Comparison of ENCODE assay signal across 11 cellular contexts in genomic region chr10:128095023-128095752, GRCh38. TPM values are rescaled to one million over a fixed set of nuclear protein-coding genes. Genes with fewer than 3 reads are reported as not detected.
DNase-seq lines count a peak whose midpoint lies in the region; ATAC-seq, FAIRE-seq and TF ChIP-seq lines count a peak whose summit lies in the region.
"Had no signal": no experiment of that assay in that cellular context is flagged by ENCODE, and none has a peak within 500 bp of the region (broad histone marks: within the 10 kb centered on the region; RNA-seq: fewer than 3 reads in every experiment).

No MANE protein-coding gene starts in this region.

- H3K23ac ChIP-seq in H9 (ENCODE audit: insufficient read length, low read depth, low read length): no peak overlapping the region

- H2BK12ac ChIP-seq in H9 (ENCODE audit: insufficient read length, low read depth, low read length): no peak overlapping the region

- H4K20me1 ChIP-seq in H9 (ENCODE audit: control insufficient read depth, insufficient read depth, insufficient read length): no peaks in the 10 kb centered on the region

- no peaks in the 10 kb centered on the region for H3K79me2 ChIP-seq in H9 (ENCODE audit: insufficient read depth, low read length)

- no peak overlapping the region for H3K18ac ChIP-seq in H9 (ENCODE audit: insufficient read length, low read depth, low read length)

- no peaks in the 10 kb centered on the region for H3K23me2 ChIP-seq in H9 (ENCODE audit: insufficient read length, low read depth, low read length, poor library complexity, severe bottlenecking)

- no peaks in the 10 kb centered on the region for H3K27me3 ChIP-seq in CD4-positive, alpha-beta memory T cell (ENCODE audit: insufficient read depth, low read length)
- no peaks in the 10 kb centered on the region for H3K27me3 ChIP-seq in Panc1 (ENCODE audit: control insufficient read depth, insufficient read depth, low read length)
- no peaks in the 10 kb centered on the region for H3K27me3 ChIP-seq in H9 (ENCODE audit: insufficient read depth, low read length)

- H2BK5ac ChIP-seq in H9 (ENCODE audit: insufficient read length, low read length): no peak overlapping the region

- H3T11ph ChIP-seq in H9 (ENCODE audit: low read length): no peak overlapping the region

- no CpG with 5 or more reads among the region's 11 CpGs for WGBS in H9 (ENCODE audit: extremely low coverage, insufficient read length, low lambda C conversion rate)

- in situ Hi-C loops in Panc1 (cut with HindIII; ENCODE audit: low pct_unique_long_range_greater_than_20kb, low sequenced_read_pairs): no loop called here

- H3K27ac Mint-ChIP-seq in CD4-positive, alpha-beta memory T cell: peak overlapping the region; percentile 32 to 88 (median 69)
- no peak overlapping the region for H3K27ac Mint-ChIP-seq in H9
- H3K27ac Mint-ChIP-seq: activated naive CD8-positive, alpha-beta T cell; stimulated activated naive B cell treated with anti-CD40 and anti-IgM and Interleukin-4, amounts not matched to agents 10 μg/mL and 1 μg/mL and 100 μg/mL, for 72 hours had no signal

- TF ChIP-seq CTCF in Panc1 (IDR thresholded peaks at IDR 0.05) (no peak), H9 (conservative IDR thresholded peaks at IDR 0.05) (no peak)

- POLR2A ChIA-PET in CD4-positive, alpha-beta memory T cell (lab: Charles Lee; ENCODE audit: partially characterized antibody): interaction anchor here (1.2 to 1.8 kb wide), 7 partner anchors 8 to 86 kb away, joined by 3 to 10 read pairs (median 6); partner anchors contain the start of gene MKI67
- POLR2A ChIA-PET in Panc1 (lab: Charles Lee): no interaction called here

- intact Hi-C loops in CD4-positive, alpha-beta memory T cell (cut with micrococcal nuclease): no loop called here
- intact Hi-C loops in Panc1 (cut with micrococcal nuclease; ENCODE audit: unreplicated experiment): no loop called here

- H4K8ac ChIP-seq in H9 (replicated peaks; ENCODE audit: insufficient read length, low read depth, low read length): no peak overlapping the region

- peaks cover 13 to 33% (median 18%) of the 10 kb centered on the region in 4 donors for H3K4me1 Mint-ChIP-seq in CD4-positive, alpha-beta memory T cell
- peaks cover 9 to 15% of the 10 kb centered on the region in 2 experiments for H3K4me1 Mint-ChIP-seq in H9

- CTCF ChIA-PET in CD4-positive, alpha-beta memory T cell (lab: Charles Lee; ENCODE audit: partially characterized antibody): interaction anchor here (0.7 to 2.4 kb wide), 7 partner anchors 9 to 117 kb away, joined by 3 to 8 read pairs (median 3); no protein-coding TSS in a partner anchor
- CTCF ChIA-PET in Panc1 (lab: Charles Lee): no interaction called here

- H3K4me3 Mint-ChIP-seq in CD4-positive, alpha-beta memory T cell: peak overlapping the region; percentile 49 to 74 (median 71)
- H3K4me3 Mint-ChIP-seq in H9: no peak overlapping the region
- H3K4me3 Mint-ChIP-seq: activated naive CD8-positive, alpha-beta T cell; stimulated activated naive B cell treated with anti-CD40 and anti-IgM and Interleukin-4, amounts not matched to agents 10 μg/mL and 1 μg/mL and 100 μg/mL, for 72 hours had no signal

- no peak overlapping the region for H3K9ac ChIP-seq in H9 (ENCODE audit: extremely low read depth, insufficient read length, low read length)

- H4K91ac ChIP-seq in H9 (ENCODE audit: insufficient read length, low read depth, low read length): no peak overlapping the region

- no peaks in the 10 kb centered on the region for H3K9me3 Mint-ChIP-seq in CD4-positive, alpha-beta memory T cell
- no peaks in the 10 kb centered on the region for H3K9me3 Mint-ChIP-seq in H9
- H3K9me3 Mint-ChIP-seq: stimulated activated naive B cell treated with anti-CD40 and anti-IgM and Interleukin-4, amounts not matched to agents 10 μg/mL and 1 μg/mL and 100 μg/mL, for 72 hours had no signal

- peak; percentile 26 to 71 (median 60) for DNase-seq in CD4-positive, alpha-beta memory T cell
- DNase-seq in Panc1 (ENCODE audit: low read depth, low spot score) (no peak), dermis blood vessel endothelial cell (peak; percentile 44), H9 (no peak), NOMO-1 treated with DMSO at 0.1 percent for 48 hours (lab: John Stamatoyannopoulos, UW; ENCODE audit: unreplicated experiment) (no peak), foreskin melanocyte (no peak), GM12891 (ENCODE audit: insufficient read length, low spot score) (no peak)
- DNase-seq: EL; stimulated activated naive B cell treated with anti-CD40 and anti-IgM and Interleukin-4, amounts not matched to agents 10 μg/mL and 1 μg/mL and 100 μg/mL, for 72 hours had no signal

- H3K27ac ChIP-seq in CD4-positive, alpha-beta memory T cell (ENCODE audit: low read depth, low read length): peak overlapping the region; percentile 40
- H3K27ac ChIP-seq in Panc1 (ENCODE audit: low read length) (no peak overlapping the region), H9 (ENCODE audit: insufficient read length, low read depth, low read length) (no peak overlapping the region)

- peak; percentile 75 for ATAC-seq in GM21526 (IDR thresholded peaks at IDR 0.05; ENCODE audit: low FRiP score, unreplicated experiment)
- peak; percentile 62 for ATAC-seq in Panc1

- no peak for TF ChIP-seq POLR2A in GM12891 (IDR thresholded peaks at IDR 0.05; ENCODE audit: low read depth, low read length)

- H2AFZ ChIP-seq in H9 (ENCODE audit: low read length): no peak overlapping the region

- no peaks in the 10 kb centered on the region for H3K36me3 Mint-ChIP-seq in CD4-positive, alpha-beta memory T cell
- peaks cover 18 to 35% (median 33%) of the 10 kb centered on the region in 3 experiments for H3K36me3 Mint-ChIP-seq in H9 (ENCODE audit: insufficient read depth in 1 of 3, low read depth in 3 of 3)

- H3K27me3 Mint-ChIP-seq in CD4-positive, alpha-beta memory T cell: no peaks in the 10 kb centered on the region
- H3K27me3 Mint-ChIP-seq in H9 (ENCODE audit: low read depth): no peaks in the 10 kb centered on the region; the same call in none of the 2 replicates
- H3K27me3 Mint-ChIP-seq: activated naive CD8-positive, alpha-beta T cell; stimulated activated naive B cell treated with anti-CD40 and anti-IgM and Interleukin-4, amounts not matched to agents 10 μg/mL and 1 μg/mL and 100 μg/mL, for 72 hours had no signal

- H2AK5ac ChIP-seq in H9 (ENCODE audit: insufficient read length, low read length): no peak overlapping the region

- no peak overlapping the region for H4K5ac ChIP-seq in H9 (ENCODE audit: insufficient read length, low read depth, low read length)

- peak overlapping the region in 1 of 2 donors; percentile 19 for H3K4me3 ChIP-seq in CD4-positive, alpha-beta memory T cell (ENCODE audit: low read length in 2 of 2)
- H3K4me3 ChIP-seq in Panc1 (ENCODE audit: low read depth in 2 of 2, low read length in 2 of 2): no peak overlapping the region

- no TSS peak for BruUV-seq in Panc1 (replicated peaks; lab: Mats Ljungman, UMichigan)

- H3K9me3 ChIP-seq in CD4-positive, alpha-beta memory T cell (ENCODE audit: control insufficient read depth in 1 of 2, low read length in 2 of 2): no peaks in the 10 kb centered on the region
- no peaks in the 10 kb centered on the region for H3K9me3 ChIP-seq in Panc1 (ENCODE audit: control insufficient read depth, insufficient read depth, low read depth, low read length)
- no peaks in the 10 kb centered on the region for H3K9me3 ChIP-seq in H9 (ENCODE audit: control insufficient read depth, low read depth, low read length)

- H3K4ac ChIP-seq in H9 (ENCODE audit: low read depth, low read length): no peak overlapping the region

- H3K14ac ChIP-seq in H9 (ENCODE audit: insufficient read depth, low read length): no peak overlapping the region

- H3K79me1 ChIP-seq in H9 (ENCODE audit: insufficient read depth, low read depth, low read length, poor library complexity, severe bottlenecking): no peaks in the 10 kb centered on the region

- no peak overlapping the region for H2BK20ac ChIP-seq in H9 (ENCODE audit: low read depth, low read length, poor library complexity, severe bottlenecking)

- no peak overlapping the region for H2BK15ac ChIP-seq in H9 (ENCODE audit: low read depth, low read length)

- no peak overlapping the region for H3K4me2 ChIP-seq in H9 (ENCODE audit: insufficient read depth, insufficient read length, low read length)

- no peak overlapping the region for H3K56ac ChIP-seq in H9 (ENCODE audit: insufficient read length, low read depth, low read length)

- peaks cover 28% of the 10 kb centered on the region for H3K4me1 ChIP-seq in CD4-positive, alpha-beta memory T cell (ENCODE audit: insufficient read depth, low read length)
- H3K4me1 ChIP-seq in Panc1 (ENCODE audit: control insufficient read depth, insufficient read depth, low read length): peaks cover 4% of the 10 kb centered on the region; the same call in 1 of the 2 replicates
- no peaks in the 10 kb centered on the region for H3K4me1 ChIP-seq in H9 (ENCODE audit: insufficient read depth, low read length)

- no peaks in the 10 kb centered on the region for H3K36me3 ChIP-seq in CD4-positive, alpha-beta memory T cell (ENCODE audit: insufficient read depth, low read length)
- H3K36me3 ChIP-seq in Panc1 (ENCODE audit: control insufficient read depth, insufficient read depth, low read length): peaks cover 15% of the 10 kb centered on the region

- no peak for FAIRE-seq in GM12891 (lab: Jason Lieb, UNC)

- no peak overlapping the region for H2BK120ac ChIP-seq in H9 (ENCODE audit: low read depth, low read length, poor library complexity, severe bottlenecking)

TF ChIP-seq in GM12891, 5 proteins besides CTCF, POLR2A, EP300 and RAD21:
- no peak for TF ChIP-seq POU2F2 (IDR thresholded peaks at IDR 0.05; ENCODE audit: low read depth, low read length)
- TF ChIP-seq POLR2AphosphoS5 (IDR thresholded peaks at IDR 0.05; ENCODE audit: low read depth, low read length): no peak
- no peak for TF ChIP-seq TAF1 (IDR thresholded peaks at IDR 0.05; ENCODE audit: low read depth, low read length)
- no peak for TF ChIP-seq SPI1 (IDR thresholded peaks at IDR 0.05; ENCODE audit: low read depth, low read length)
- TF ChIP-seq PAX5 (IDR thresholded peaks at IDR 0.05; ENCODE audit: insufficient read depth, low read length, severe bottlenecking): no peak

RNA-seq across cellular contexts. Expression of gene MKI67, which starts 31.0 kb away (rescaled TPM):
- total RNA-seq in CD4-positive, alpha-beta memory T cell: under 1 TPM; 0.17 to 0.93 TPM
- polyA plus RNA-seq in CD4-positive, alpha-beta memory T cell: under 1 TPM in 1 of 2 donors, not detected in 1; 0.11 TPM
- 151 TPM for total RNA-seq in Panc1 (2021; ENCODE audit: unreplicated experiment)
- polyA plus RNA-seq in Panc1 (2012; ENCODE audit: insufficient read length): 33.8 TPM
- total RNA-seq in dermis blood vessel endothelial cell: 7.3 and 49.0 TPM in 2 replicates
- 99.0 and 108 TPM in 2 replicates for total RNA-seq in H9 (2021)
- 40.2 TPM for polyA plus RNA-seq in GM12891 (2012; ENCODE audit: low read depth, missing spikeins)

Comparison
In these comparisons a context has a peak if more than half of its experiments do, and no peak if none do; other contexts are left out.
1. DNase-seq: peak in CD4-positive, alpha-beta memory T cell (5 of 5) and dermis blood vessel endothelial cell (single experiment); none in Panc1 (single experiment), H9 (single experiment), NOMO-1 treated with DMSO at 0.1 percent for 48 hours (single experiment), foreskin melanocyte (single experiment) and GM12891 (single experiment).
2. H3K27ac Mint-ChIP-seq: peak in CD4-positive, alpha-beta memory T cell (7 of 7); none in H9 (0 of 3).
3. H3K4me3 Mint-ChIP-seq: peak in CD4-positive, alpha-beta memory T cell (8 of 8); none in H9 (0 of 2).